17 cellular contexts compared by ENCODE assay signal in the genomic region with DNA sequence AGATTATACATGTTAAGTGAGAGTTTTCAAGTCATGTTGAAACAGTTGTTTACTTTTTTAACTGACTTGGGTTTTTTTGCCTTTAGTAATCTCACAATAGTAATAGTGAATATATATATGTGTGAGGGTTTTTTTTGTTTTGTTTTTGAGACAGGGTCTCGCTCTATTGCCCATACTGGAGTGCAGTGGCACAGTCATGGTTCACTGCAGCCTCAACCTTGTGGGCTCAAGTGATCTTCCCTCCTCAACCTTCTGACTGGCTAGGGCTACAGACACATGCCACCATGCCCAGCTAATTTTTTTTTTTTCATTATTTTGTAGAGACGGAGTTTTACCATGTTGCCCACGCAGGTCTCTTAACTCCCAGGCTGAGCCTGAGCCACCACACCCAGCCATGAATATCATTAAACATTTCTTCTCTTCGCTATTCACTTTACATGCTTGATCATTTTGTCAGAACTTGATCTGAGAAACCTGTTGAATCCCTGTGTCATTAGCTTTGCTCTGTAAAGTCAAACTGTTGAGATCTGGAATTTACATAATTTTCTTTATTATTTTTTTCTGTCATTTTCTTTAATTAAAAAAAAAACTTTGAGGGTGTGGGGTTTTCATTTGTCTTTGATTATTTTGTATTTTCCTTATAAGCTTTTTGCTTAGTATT.
DNase-seq lines count a peak whose midpoint lies in the region; ATAC-seq, FAIRE-seq and TF ChIP-seq lines count a peak whose summit lies in the region.
"Had no signal": no experiment of that assay in that cellular context is flagged by ENCODE, and none has a peak within 500 bp of the region (broad histone marks: within the 10 kb centered on the region; RNA-seq: fewer than 3 reads in every experiment).

No MANE protein-coding gene starts in this region.

- peaks cover 5% of the 10 kb centered on the region; the same call in 1 of the 2 replicates for H3K4me1 ChIP-seq in GM12878 (ENCODE audit: control insufficient read depth, insufficient read depth, low read length)
- H3K4me1 ChIP-seq in psoas muscle, result peaks cover 15% of the 10 kb centered on the region
- no peaks in the 10 kb centered on the region for H3K4me1 ChIP-seq in spleen
- peaks cover 0 to 14% (median 5%) of the 10 kb centered on the region in 4 donors for H3K4me1 ChIP-seq in tibial artery
- H3K4me1 ChIP-seq in stomach, result peaks cover 0 to 15% (median 6%) of the 10 kb centered on the region in 4 donors
- H3K4me1 ChIP-seq: uterus had no signal

- SMC1A ChIA-PET in GM12878 (lab: Charles Lee; ENCODE audit: uncharacterized antibody, unreplicated experiment), result interaction anchor here (0.9 to 2.6 kb wide), 21 partner anchors 8 to 315 kb away, joined by 3 to 10 read pairs (median 4); no protein-coding TSS in a partner anchor

- H3K4me2 ChIP-seq in GM12878 (ENCODE audit: control insufficient read depth, insufficient read depth), result no peak overlapping the region

- POLR2A ChIA-PET in GM12878 (lab: Charles Lee), result interaction anchor here (1.2 kb wide), 1 partner anchor 8 kb away, joined by 4 read pairs; no protein-coding TSS in a partner anchor

- ATAC-seq in GM18508 (IDR thresholded peaks at IDR 0.05; ENCODE audit: insufficient read depth, unreplicated experiment) (peak; percentile 73), GM21447 (IDR thresholded peaks at IDR 0.05; ENCODE audit: unreplicated experiment) (peak; percentile 79), HG03066 (IDR thresholded peaks at IDR 0.05; ENCODE audit: low read depth, unreplicated experiment) (peak; percentile 60), GM12878 (peak; percentile 94), psoas muscle (no peak)
- ATAC-seq: gastrocnemius medialis; natural killer cell treated with Interleukin-12 subunit alpha and Interleukin-12 subunit beta and Interleukin-15 and Interleukin-18, amount 100 ng/mL, for 72 hours had no signal

- H3K79me2 ChIP-seq in GM12878 (ENCODE audit: control insufficient read depth, insufficient read depth, low read length), result no peaks in the 10 kb centered on the region

- RAD21 ChIA-PET in GM12878 (lab: Charles Lee; ENCODE audit: unreplicated experiment), result interaction anchor here (0.9 to 2.5 kb wide), 8 partner anchors 10 to 241 kb away, joined by 3 to 8 read pairs (median 3); no protein-coding TSS in a partner anchor

- H3K27ac ChIP-seq in GM12878 (ENCODE audit: control insufficient read depth, insufficient read depth) (no peak overlapping the region), psoas muscle (no peak overlapping the region), spleen (no peak overlapping the region), tibial artery (no peak overlapping the region), stomach (no peak overlapping the region)
- H3K27ac ChIP-seq: dorsolateral prefrontal cortex, gastrocnemius medialis, uterus had no signal

- in situ Hi-C loops in GM12878 (cut with MboI), result no loop called here

- H3K9ac ChIP-seq in GM12878 (ENCODE audit: control insufficient read depth, insufficient read depth, low read length), result no peak overlapping the region

- CTCF ChIA-PET in GM12878 (lab: Yijun Ruan, JAX), result interaction anchor here (0.9 to 2.7 kb wide), 5 partner anchors 8 to 92 kb away, joined by 3 to 10 read pairs (median 3); no protein-coding TSS in a partner anchor

- DNase-seq in GM12878 (ENCODE audit: low read depth, low spot score) (peak; percentile 59), psoas muscle (no peak), spleen (no peak), tibial artery (no peak), stomach (no peak)
- DNase-seq: aorta, dorsolateral prefrontal cortex, gastrocnemius medialis, NCI-H1105, NCI-H526, small intestine, uterus had no signal

- no peaks in the 10 kb centered on the region for H4K20me1 ChIP-seq in GM12878 (ENCODE audit: control insufficient read depth, insufficient read depth)

- H2AFZ ChIP-seq in GM12878 (ENCODE audit: control insufficient read depth, low read depth, low read length), result no peak overlapping the region

- 22% methylated on average over 4 of the region's 4 CpGs for WGBS in GM12878 (ENCODE audit: insufficient coverage, insufficient replicate concordance, low lambda C conversion rate, missing lambda C conversion rate)
- WGBS in psoas muscle, 3 donors, result 95 to 96% (median 96%) methylated on average over 4 of the region's 4 CpGs
- 70 to 83% (median 77%) methylated on average over 4 of the region's 4 CpGs for WGBS in spleen, 5 donors
- WGBS in stomach, 5 donors, result 89 to 94% (median 93%) methylated on average over 4 of the region's 4 CpGs

- H3K9me3 ChIP-seq in GM12878 (replicated peaks; ENCODE audit: control insufficient read depth, insufficient read depth, low read length), result no peaks in the 10 kb centered on the region
- no peaks in the 10 kb centered on the region for H3K9me3 ChIP-seq in psoas muscle
- H3K9me3 ChIP-seq in spleen, result no peaks in the 10 kb centered on the region
- no peaks in the 10 kb centered on the region for H3K9me3 ChIP-seq in tibial artery
- no peaks in the 10 kb centered on the region for H3K9me3 ChIP-seq in stomach
- H3K9me3 ChIP-seq: gastrocnemius medialis, uterus had no signal

- TF ChIP-seq EP300 in GM12878 (IDR thresholded peaks at IDR 0.05; ENCODE audit: borderline replicate concordance in 1 of 2, control insufficient read depth in 1 of 2, low read depth in 2 of 2, low read length in 2 of 2) (no peak), stomach (IDR thresholded peaks at IDR 0.05) (no peak)

- intact Hi-C loops in GM12878 (cut with micrococcal nuclease; ENCODE audit: unreplicated experiment), result no loop called here
- intact Hi-C loops in psoas muscle (cut with DNase I), result no loop called here
- intact Hi-C loops in spleen (cut with DNase I; ENCODE audit: low total_unique reads), result no loop called here
- intact Hi-C loops in tibial artery (cut with DNase I; ENCODE audit: low total_unique reads), result no loop called here
- intact Hi-C loops in stomach (cut with DNase I; ENCODE audit: low total_unique reads), result no loop called here

- no TSS peak for BruUV-seq in GM12878 (replicated peaks; lab: Mats Ljungman, UMichigan)

- H3K27me3 ChIP-seq in GM12878 (replicated peaks in 1 of 2; ENCODE audit: control insufficient read depth in 2 of 2, insufficient read depth in 2 of 2, low read length in 1 of 2) (no peaks in the 10 kb centered on the region), psoas muscle (ENCODE audit: insufficient read depth in 3 of 3, low read length in 2 of 3) (no peaks in the 10 kb centered on the region), spleen (replicated peaks in 1 of 7) (no peaks in the 10 kb centered on the region), tibial artery (no peaks in the 10 kb centered on the region), stomach (no peaks in the 10 kb centered on the region)
- H3K27me3 ChIP-seq: dorsolateral prefrontal cortex, gastrocnemius medialis, uterus had no signal

- H3K36me3 ChIP-seq in GM12878 (ENCODE audit: control insufficient read depth in 2 of 2, insufficient read depth in 2 of 2, low read length in 1 of 2), result no peaks in the 10 kb centered on the region; a peak in 1 of 4 replicates
- no peaks in the 10 kb centered on the region for H3K36me3 ChIP-seq in psoas muscle (ENCODE audit: insufficient read depth in 1 of 2, low read depth in 1 of 2)
- H3K36me3 ChIP-seq in spleen, result no peaks in the 10 kb centered on the region
- no peaks in the 10 kb centered on the region for H3K36me3 ChIP-seq in tibial artery
- no peaks in the 10 kb centered on the region for H3K36me3 ChIP-seq in stomach
- H3K36me3 ChIP-seq: gastrocnemius medialis, uterus had no signal

- no peak overlapping the region for H3K4me3 ChIP-seq in GM12878
- no peak overlapping the region for H3K4me3 ChIP-seq in psoas muscle
- no peak overlapping the region for H3K4me3 ChIP-seq in spleen
- H3K4me3 ChIP-seq in tibial artery, result no peak overlapping the region
- no peak overlapping the region for H3K4me3 ChIP-seq in stomach
- H3K4me3 ChIP-seq: dorsolateral prefrontal cortex, gastrocnemius medialis, uterus had no signal

- FAIRE-seq in GM12878 (lab: Jason Lieb, UNC), result no peak
- FAIRE-seq: TTC549 had no signal

- TF ChIP-seq POLR2A in GM12878 (IDR thresholded peaks at IDR 0.05; ENCODE audit: low read depth, low read length), result no peak
- TF ChIP-seq POLR2A in spleen (IDR thresholded peaks at IDR 0.05), result no peak
- no peak for TF ChIP-seq POLR2A in stomach (IDR thresholded peaks at IDR 0.05)

- TF ChIP-seq CTCF in GM12878 (IDR thresholded peaks at IDR 0.05 in 2 of 3, conservative IDR thresholded peaks at IDR 0.05 in 1 of 3; ENCODE audit: control insufficient read depth in 2 of 3, extremely low read depth in 1 of 3, insufficient read depth in 1 of 3, low read depth in 3 of 3, low read length in 3 of 3), result no peak
- no peak for TF ChIP-seq CTCF in psoas muscle (IDR thresholded peaks at IDR 0.05)
- TF ChIP-seq CTCF in spleen (IDR thresholded peaks at IDR 0.05 in 8 of 11, conservative IDR thresholded peaks at IDR 0.05 in 3 of 11), result no peak
- no peak for TF ChIP-seq CTCF in tibial artery (IDR thresholded peaks at IDR 0.05)
- TF ChIP-seq CTCF in stomach (IDR thresholded peaks at IDR 0.05), result no peak

- no peak for TF ChIP-seq RAD21 in GM12878 (IDR thresholded peaks at IDR 0.05; ENCODE audit: insufficient read depth, low read depth, low read length)

TF ChIP-seq in GM12878, 131 proteins besides CTCF, POLR2A, EP300 and RAD21 (continues in another document):
- TF ChIP-seq PAX8 (IDR thresholded peaks at IDR 0.05), result peak; percentile 91; the same call in 1 of the 2 replicates
- TF ChIP-seq RUNX3 (IDR thresholded peaks at IDR 0.05; ENCODE audit: low read length), result 0 out of 2 replicates have a peak, but pooled peaks have one; percentile 27
- TF ChIP-seq IKZF2 (IDR thresholded peaks at IDR 0.05), result peak; percentile 23 to 29; a peak in 1 of 4 replicates
- TF ChIP-seq NR2F1 (conservative IDR thresholded peaks at IDR 0.05), result 0 out of 2 replicates have a peak, but pooled peaks have one; percentile 39
- no peak for TF ChIP-seq TBL1XR1 (IDR thresholded peaks at IDR 0.05; ENCODE audit: low read depth, low read length)
- TF ChIP-seq PAX5 (IDR thresholded peaks at IDR 0.05; ENCODE audit: borderline replicate concordance, low read depth, low read length), result peak; percentile 85; the same call in 1 of the 2 replicates

Comparison
In these comparisons a context has a peak if more than half of its experiments do, and no peak if none do; other contexts are left out.
1. ATAC-seq: peak in GM18508 (single experiment), GM21447 (single experiment), HG03066 (single experiment) and GM12878 (single experiment); none in psoas muscle (0 of 4).